19 cellular contexts compared by ENCODE assay signal in the genomic region with DNA sequence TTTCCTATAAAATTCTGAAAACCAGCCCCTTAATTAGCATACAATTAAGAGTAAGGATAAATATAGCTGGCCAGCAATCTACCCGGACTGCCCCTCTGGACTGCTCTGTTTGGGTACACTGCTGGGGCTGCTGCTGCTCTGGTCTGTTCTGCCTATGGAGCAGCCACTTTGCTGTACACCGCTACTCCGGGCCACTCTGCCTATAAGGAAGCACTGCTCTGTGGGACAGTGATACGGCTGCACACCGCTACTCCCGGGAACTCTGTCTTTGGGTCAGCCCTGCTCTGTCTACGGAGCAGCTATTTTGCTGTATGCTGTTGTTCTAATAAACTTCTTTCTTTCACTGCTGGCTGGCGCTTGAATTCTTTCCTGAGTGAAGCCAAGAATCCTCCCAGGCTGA.
DNase-seq lines count a peak whose midpoint lies in the region; ATAC-seq, FAIRE-seq and TF ChIP-seq lines count a peak whose summit lies in the region.
"Had no signal": no experiment of that assay in that cellular context is flagged by ENCODE, and none has a peak within 500 bp of the region (broad histone marks: within the 10 kb centered on the region; RNA-seq: fewer than 3 reads in every experiment).

No MANE protein-coding gene starts in this region.

- H3K27me3 Mint-ChIP-seq in HFFc6 (ENCODE audit: insufficient read depth): no peaks in the 10 kb centered on the region
- H3K27me3 Mint-ChIP-seq: B cell; CD4-positive, alpha-beta T cell; IgD-negative memory B cell had no signal

- H3K36me3 ChIP-seq in HepG2 (replicated peaks in 1 of 2; ENCODE audit: control insufficient read depth in 1 of 2, insufficient read depth in 2 of 2, low read length in 2 of 2): no peaks in the 10 kb centered on the region
- no peaks in the 10 kb centered on the region for H3K36me3 ChIP-seq in right lobe of liver
- H3K36me3 ChIP-seq in gastroesophageal sphincter: no peaks in the 10 kb centered on the region

- 18% methylated on average over 8 of the region's 8 CpGs for WGBS in HepG2 (ENCODE audit: low lambda C conversion rate)
- 48% methylated on average over 4 of the region's 8 CpGs for WGBS in right lobe of liver (ENCODE audit: insufficient coverage, low coverage, low lambda C conversion rate, missing lambda C conversion rate)
- WGBS in gastroesophageal sphincter (ENCODE audit: low coverage in 1 of 2), 2 donors: 77 to 89% methylated on average over 3 of the region's 8 CpGs

- H3K27ac Mint-ChIP-seq in HFFc6: no peak overlapping the region
- H3K27ac Mint-ChIP-seq: B cell; CD4-positive, alpha-beta T cell; IgD-negative memory B cell had no signal

- H2AFZ ChIP-seq in HepG2 (ENCODE audit: low read length): no peak overlapping the region

- TF ChIP-seq CTCF in HepG2 (CRISPR knock-in tag; IDR thresholded peaks at IDR 0.05): no peak
- TF ChIP-seq CTCF in right lobe of liver (IDR thresholded peaks at IDR 0.05): no peak
- TF ChIP-seq CTCF in HFFc6 (IDR thresholded peaks at IDR 0.05): no peak
- no peak for TF ChIP-seq CTCF in gastroesophageal sphincter (IDR thresholded peaks at IDR 0.05)

- H3K9me3 Mint-ChIP-seq in HFFc6: peaks cover under 1% of the 10 kb centered on the region; the same call in 1 of the 2 replicates

- H3K4me3 Mint-ChIP-seq in HFFc6: no peak overlapping the region
- H3K4me3 Mint-ChIP-seq: B cell; CD4-positive, alpha-beta T cell; IgD-negative memory B cell had no signal

- ATAC-seq in HepG2 (peak; percentile 69), right lobe of liver (no peak), SK-N-SH treated with all-trans-retinoic acid at 6 μM for 48 hours (peak; percentile 97), gastroesophageal sphincter (no peak)
- ATAC-seq: HCT116 had no signal

- TF ChIP-seq RAD21 in HepG2 (CRISPR knock-in tag; IDR thresholded peaks at IDR 0.05): no peak

- DNase-seq in HepG2 (ENCODE audit: low spot score): no peak
- no peak for DNase-seq in right lobe of liver
- peak; percentile 51 for DNase-seq in islet precursor cell
- no peak for DNase-seq in HFFc6
- DNase-seq in head of caudate nucleus: no peak
- DNase-seq: Calu3; CD4-positive, alpha-beta T cell; DMS 273 treated with DMSO at 0.1 percent for 48 hours; EL; GDM1 had no signal

- H3K27me3 ChIP-seq in HepG2 (ENCODE audit: control insufficient read depth in 1 of 2, insufficient read depth in 2 of 2, low read length in 2 of 2) (no peaks in the 10 kb centered on the region), right lobe of liver (no peaks in the 10 kb centered on the region), gastroesophageal sphincter (no peaks in the 10 kb centered on the region)

- no peak for FAIRE-seq in HepG2 (lab: Jason Lieb, UNC)
- FAIRE-seq: A204.1, GM12892, GM19239, H54 had no signal

- no peaks in the 10 kb centered on the region for H4K20me1 ChIP-seq in HepG2 (ENCODE audit: insufficient read depth, low read length)

- in situ Hi-C loops in HepG2 (cut with HindIII; ENCODE audit: extremely low pct_ligation_motif_present, low pct_unique_long_range_greater_than_20kb): no loop called here

- H3K79me2 ChIP-seq in HepG2 (ENCODE audit: insufficient read depth, low read length): no peaks in the 10 kb centered on the region

- H3K4me1 ChIP-seq in HepG2 (ENCODE audit: insufficient read depth, low read length) (no peaks in the 10 kb centered on the region), right lobe of liver (no peaks in the 10 kb centered on the region), gastroesophageal sphincter (no peaks in the 10 kb centered on the region)

- no peaks in the 10 kb centered on the region for H3K36me3 Mint-ChIP-seq in HFFc6 (ENCODE audit: low read depth)
- H3K36me3 Mint-ChIP-seq: IgD-negative memory B cell had no signal

- no peaks in the 10 kb centered on the region for H3K4me1 Mint-ChIP-seq in HFFc6 (ENCODE audit: low read depth)
- H3K4me1 Mint-ChIP-seq: B cell, IgD-negative memory B cell had no signal

- intact Hi-C loops in HepG2 (cut with micrococcal nuclease; ENCODE audit: unreplicated experiment) (no loop called here), right lobe of liver (cut with DNase I) (no loop called here), head of caudate nucleus (cut with DNase I) (no loop called here)

- CTCF ChIA-PET in HepG2 (lab: Yijun Ruan, JAX; ENCODE audit: low intra/inter-chr PET ratio, low total read pairs): no interaction called here

- POLR2A ChIA-PET in HepG2 (lab: Yijun Ruan, JAX): no interaction called here

- no peak overlapping the region for H3K4me3 ChIP-seq in HepG2 (replicated peaks in 1 of 3; ENCODE audit: insufficient read depth in 1 of 3, low read depth in 2 of 3, low read length in 3 of 3)
- H3K4me3 ChIP-seq in right lobe of liver: no peak overlapping the region
- H3K4me3 ChIP-seq in gastroesophageal sphincter: no peak overlapping the region

- H3K9me3 ChIP-seq in HepG2 (ENCODE audit: low read length) (no peaks in the 10 kb centered on the region), right lobe of liver (no peaks in the 10 kb centered on the region), gastroesophageal sphincter (no peaks in the 10 kb centered on the region)

- TF ChIP-seq EP300 in HepG2 (IDR thresholded peaks at IDR 0.05; ENCODE audit: low read depth in 2 of 2, low read length in 2 of 2) (no peak), HepG2 (CRISPR knock-in tag; IDR thresholded peaks at IDR 0.05; ENCODE audit: borderline replicate concordance) (no peak), gastroesophageal sphincter (IDR thresholded peaks at IDR 0.05) (no peak)

- H3K27ac ChIP-seq in HepG2 (ENCODE audit: extremely low read length, insufficient read depth, low read length): no peak overlapping the region
- no peak overlapping the region for H3K27ac ChIP-seq in right lobe of liver
- no peak overlapping the region for H3K27ac ChIP-seq in gastroesophageal sphincter

- H3K4me2 ChIP-seq in HepG2 (ENCODE audit: low read depth, low read length): no peak overlapping the region

- no peak for TF ChIP-seq POLR2A in HepG2 (IDR thresholded peaks at IDR 0.05; ENCODE audit: insufficient read depth in 1 of 2, low read depth in 2 of 2, low read length in 2 of 2)
- no peak for TF ChIP-seq POLR2A in right lobe of liver (IDR thresholded peaks at IDR 0.05)
- TF ChIP-seq POLR2A in gastroesophageal sphincter (IDR thresholded peaks at IDR 0.05): no peak

- no TSS peak for BruUV-seq in HepG2 (replicated peaks; lab: Mats Ljungman, UMichigan)

- no peak overlapping the region for H3K9ac ChIP-seq in HepG2 (ENCODE audit: insufficient read depth, low read depth, low read length)

TF ChIP-seq in HepG2, 621 proteins besides CTCF, POLR2A, EP300 and RAD21 (continues in another document):
- no peak for TF ChIP-seq ZNF513 (CRISPR knock-in tag; conservative IDR thresholded peaks at IDR 0.05)
- TF ChIP-seq, protein P1, sequence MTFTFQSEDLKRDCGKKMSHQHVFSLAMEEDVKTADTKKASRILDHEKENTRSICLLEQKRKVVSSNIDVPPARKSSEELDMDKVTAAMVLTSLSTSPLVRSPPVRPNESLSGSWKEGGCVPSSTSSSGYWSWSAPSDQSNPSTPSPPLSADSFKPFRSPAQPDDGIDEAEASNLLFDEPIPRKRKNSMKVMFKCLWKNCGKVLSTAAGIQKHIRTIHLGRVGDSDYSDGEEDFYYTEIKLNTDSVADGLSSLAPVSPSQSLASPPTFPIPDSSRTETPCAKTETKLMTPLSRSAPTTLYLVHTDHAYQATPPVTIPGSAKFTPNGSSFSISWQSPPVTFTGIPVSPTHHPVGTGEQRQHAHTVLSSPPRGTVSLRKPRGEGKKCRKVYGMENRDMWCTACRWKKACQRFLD (CRISPR knock-in tag; IDR thresholded peaks at IDR 0.05; ENCODE audit: borderline replicate concordance): no peak

TF ChIP-seq in SK-N-SH treated with all-trans-retinoic acid at 6 μM for 48 hours, 23 proteins besides CTCF, POLR2A, EP300 and RAD21 (continues in another document):
- TF ChIP-seq GLIS3 (CRISPR knock-in tag; IDR thresholded peaks at IDR 0.05) (no peak), TCF4 (CRISPR knock-in tag; IDR thresholded peaks at IDR 0.05; ENCODE audit: borderline replicate concordance) (no peak), ISL1 (CRISPR knock-in tag; IDR thresholded peaks at IDR 0.05) (no peak), SNAI2 (CRISPR knock-in tag; IDR thresholded peaks at IDR 0.05) (no peak), ESRRG (CRISPR knock-in tag; IDR thresholded peaks at IDR 0.05) (no peak), TOX (CRISPR knock-in tag; IDR thresholded peaks at IDR 0.05; ENCODE audit: borderline replicate concordance) (no peak), ZNF70 (CRISPR knock-in tag; IDR thresholded peaks at IDR 0.05) (no peak)
- TF ChIP-seq, protein P2, sequence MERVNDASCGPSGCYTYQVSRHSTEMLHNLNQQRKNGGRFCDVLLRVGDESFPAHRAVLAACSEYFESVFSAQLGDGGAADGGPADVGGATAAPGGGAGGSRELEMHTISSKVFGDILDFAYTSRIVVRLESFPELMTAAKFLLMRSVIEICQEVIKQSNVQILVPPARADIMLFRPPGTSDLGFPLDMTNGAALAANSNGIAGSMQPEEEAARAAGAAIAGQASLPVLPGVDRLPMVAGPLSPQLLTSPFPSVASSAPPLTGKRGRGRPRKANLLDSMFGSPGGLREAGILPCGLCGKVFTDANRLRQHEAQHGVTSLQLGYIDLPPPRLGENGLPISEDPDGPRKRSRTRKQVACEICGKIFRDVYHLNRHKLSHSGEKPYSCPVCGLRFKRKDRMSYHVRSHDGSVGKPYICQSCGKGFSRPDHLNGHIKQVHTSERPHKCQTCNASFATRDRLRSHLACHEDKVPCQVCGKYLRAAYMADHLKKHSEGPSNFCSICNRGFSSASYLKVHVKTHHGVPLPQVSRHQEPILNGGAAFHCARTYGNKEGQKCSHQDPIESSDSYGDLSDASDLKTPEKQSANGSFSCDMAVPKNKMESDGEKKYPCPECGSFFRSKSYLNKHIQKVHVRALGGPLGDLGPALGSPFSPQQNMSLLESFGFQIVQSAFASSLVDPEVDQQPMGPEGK (CRISPR knock-in tag; IDR thresholded peaks at IDR 0.05; ENCODE audit: borderline replicate concordance): no peak
- TF ChIP-seq, protein P3, sequence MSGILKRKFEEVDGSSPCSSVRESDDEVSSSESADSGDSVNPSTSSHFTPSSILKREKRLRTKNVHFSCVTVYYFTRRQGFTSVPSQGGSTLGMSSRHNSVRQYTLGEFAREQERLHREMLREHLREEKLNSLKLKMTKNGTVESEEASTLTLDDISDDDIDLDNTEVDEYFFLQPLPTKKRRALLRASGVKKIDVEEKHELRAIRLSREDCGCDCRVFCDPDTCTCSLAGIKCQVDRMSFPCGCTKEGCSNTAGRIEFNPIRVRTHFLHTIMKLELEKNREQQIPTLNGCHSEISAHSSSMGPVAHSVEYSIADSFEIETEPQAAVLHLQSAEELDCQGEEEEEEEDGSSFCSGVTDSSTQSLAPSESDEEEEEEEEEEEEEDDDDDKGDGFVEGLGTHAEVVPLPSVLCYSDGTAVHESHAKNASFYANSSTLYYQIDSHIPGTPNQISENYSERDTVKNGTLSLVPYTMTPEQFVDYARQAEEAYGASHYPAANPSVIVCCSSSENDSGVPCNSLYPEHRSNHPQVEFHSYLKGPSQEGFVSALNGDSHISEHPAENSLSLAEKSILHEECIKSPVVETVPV (CRISPR knock-in tag; IDR thresholded peaks at IDR 0.05): no peak

Comparison
In these comparisons a context has a peak if more than half of its experiments do, and no peak if none do; other contexts are left out.
1. ATAC-seq: peak in HepG2 (single experiment) and SK-N-SH treated with all-trans-retinoic acid at 6 μM for 48 hours (single experiment); none in right lobe of liver (0 of 4) and gastroesophageal sphincter (single experiment).